ENCODE assay signal across 8 cellular contexts in genomic region chr22:30308518-30309230, GRCh38. TPM values are rescaled to one million over a fixed set of nuclear protein-coding genes. Genes with fewer than 3 reads are reported as not detected.
DNase-seq lines count a peak whose midpoint lies in the region; ATAC-seq, FAIRE-seq and TF ChIP-seq lines count a peak whose summit lies in the region.

No MANE protein-coding gene starts in this region.

- FAIRE-seq in bronchial epithelial cell (lab: Jason Lieb, UNC): no peak

- no peaks in the 10 kb centered on the region for H3K36me3 ChIP-seq in bronchial epithelial cell (ENCODE audit: control insufficient read depth, insufficient read depth, low read length)

- no peak for TF ChIP-seq CTCF in bronchial epithelial cell (IDR thresholded peaks at IDR 0.05; ENCODE audit: insufficient read depth, low read length, severe bottlenecking)

- ATAC-seq in GM18870 (IDR thresholded peaks at IDR 0.05; ENCODE audit: unreplicated experiment): peak; percentile 31
- ATAC-seq in HG03565 (IDR thresholded peaks at IDR 0.05; ENCODE audit: unreplicated experiment): peak; percentile 27
- ATAC-seq in GM18873 (IDR thresholded peaks at IDR 0.05; ENCODE audit: low FRiP score, unreplicated experiment): no peak
- no peak for ATAC-seq in HG03175 (IDR thresholded peaks at IDR 0.05; ENCODE audit: unreplicated experiment)
- no peak for ATAC-seq in SK-N-SH treated with all-trans-retinoic acid at 6 μM for 48 hours

- H3K27me3 ChIP-seq in bronchial epithelial cell (ENCODE audit: control insufficient read depth, insufficient read depth, low read length): no peaks in the 10 kb centered on the region

- DNase-seq in bronchial epithelial cell (ENCODE audit: low read depth) (peak; percentile 62), KBM-7 (no peak)

- peak overlapping the region in 20 of 21 experiments; percentile 60 to 97 (median 86) for H3K27ac ChIP-seq in skin epidermis

- in situ Hi-C loops in KBM-7 (cut with MboI; ENCODE audit: low pct_unique_long_range_greater_than_20kb, low sequenced_read_pairs): no loop called here

- H3K4me3 ChIP-seq in bronchial epithelial cell (ENCODE audit: low read depth, low read length) (no peak overlapping the region), skin epidermis (no peak overlapping the region)

TF ChIP-seq in SK-N-SH treated with all-trans-retinoic acid at 6 μM for 48 hours, 23 proteins besides CTCF, POLR2A, EP300 and RAD21:
- no peak for TF ChIP-seq ZC3H10 (CRISPR knock-in tag; IDR thresholded peaks at IDR 0.05)

RNA-seq across cellular contexts. Expression of gene TBC1D10A, which starts 18.1 kb away (rescaled TPM):
- 6.6 and 12.2 TPM in 2 replicates for total RNA-seq in bronchial epithelial cell

RNA-seq across cellular contexts. Expression of gene CASTOR1, which starts 19.4 kb away (rescaled TPM):
- total RNA-seq in bronchial epithelial cell: 2.4 and 7.0 TPM in 2 replicates

RNA-seq across cellular contexts. Expression of gene OSM, which starts 42.0 kb away (rescaled TPM):
- total RNA-seq in bronchial epithelial cell: not detected in 2 replicates

RNA-seq across cellular contexts. Expression of gene SF3A1, which starts 48.0 kb away (rescaled TPM):
- 17.9 and 20.1 TPM in 2 replicates for total RNA-seq in bronchial epithelial cell

RNA-seq across cellular contexts. Expression of gene CCDC157, which starts 48.1 kb away (rescaled TPM):
- 0.38 and 0.53 TPM in 2 replicates for total RNA-seq in bronchial epithelial cell

Comparison
In these comparisons a context has a peak if more than half of its experiments do, and no peak if none do; other contexts are left out.
1. ATAC-seq: peak in GM18870 (single experiment) and HG03565 (single experiment); none in GM18873 (single experiment), HG03175 (single experiment) and SK-N-SH treated with all-trans-retinoic acid at 6 μM for 48 hours (single experiment).